11 cellular contexts compared by ENCODE assay signal in the genomic region with DNA sequence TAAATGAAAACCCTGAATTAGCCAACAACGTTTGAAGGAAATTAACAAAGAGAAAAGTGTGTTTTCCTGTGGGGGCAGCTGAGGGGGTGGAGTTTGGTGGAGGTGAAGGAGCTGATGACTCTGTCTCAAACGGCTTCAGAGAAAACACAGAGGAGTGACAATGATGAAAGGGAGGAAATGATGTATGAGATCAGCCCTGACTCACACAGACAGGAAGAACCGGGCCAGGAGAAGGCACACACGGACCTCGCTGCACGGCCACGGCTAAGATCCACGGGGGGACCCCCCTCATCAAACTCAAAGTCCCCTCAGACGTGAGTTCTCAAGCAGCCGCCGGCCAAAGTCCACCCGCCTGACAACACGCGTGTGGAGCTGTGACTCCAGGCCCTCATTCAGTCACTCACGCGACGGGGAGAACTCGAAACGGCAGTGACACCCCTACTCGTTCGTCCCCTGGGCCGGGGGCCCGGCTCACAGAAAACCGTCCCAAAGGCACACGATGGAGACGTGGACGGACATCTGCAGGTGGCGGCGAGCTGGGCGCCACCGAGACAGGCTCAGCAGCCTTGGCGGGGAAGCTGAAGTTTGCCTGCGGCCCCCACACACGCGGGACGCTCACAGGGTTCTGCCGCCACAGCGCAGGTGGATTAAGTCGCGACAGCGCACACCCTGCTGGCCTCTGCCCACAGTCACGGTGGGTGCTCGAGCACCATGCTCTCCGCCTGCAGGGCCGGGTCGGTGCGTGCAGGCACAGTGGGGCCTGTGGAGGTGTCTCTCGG. TPM values are rescaled to one million over a fixed set of nuclear protein-coding genes. Genes with fewer than 3 reads are reported as not detected.
DNase-seq lines count a peak whose midpoint lies in the region; ATAC-seq lines count a peak whose summit lies in the region.
"Had no signal": no experiment of that assay in that cellular context is flagged by ENCODE, and none has a peak within 500 bp of the region (broad histone marks: within the 10 kb centered on the region; RNA-seq: fewer than 3 reads in every experiment).

No MANE protein-coding gene starts in this region.

- intact Hi-C loops in Right ventricle myocardium superior (cut with DNase I), result no loop called here
- intact Hi-C loops in left ventricle myocardium superior (cut with micrococcal nuclease), result no loop called here

- ATAC-seq in Right ventricle myocardium superior (ENCODE audit: poor library complexity) (no peak), left ventricle myocardium superior (no peak), GM21447 (IDR thresholded peaks at IDR 0.05; ENCODE audit: unreplicated experiment) (no peak), GM18502 (IDR thresholded peaks at IDR 0.05; ENCODE audit: poor library complexity, unreplicated experiment) (no peak)
- ATAC-seq: HCT116 had no signal

- DNase-seq in Right ventricle myocardium superior, result peak; percentile 32
- DNase-seq in left ventricle myocardium superior, result no peak
- peak; percentile 20 for DNase-seq in activated CD8-positive, alpha-beta memory T cell treated with anti-CD3 and anti-CD28 coated beads, Interleukin-2, amount 50 U/mL, for 1 hour (ENCODE audit: extremely low read depth)
- DNase-seq in kidney glomerular epithelial cell (lab: John Stamatoyannopoulos, UW), result peak; percentile 26
- DNase-seq in NCI-H1436 treated with DMSO at 0.1 percent for 48 hours (lab: John Stamatoyannopoulos, UW), result no peak
- DNase-seq in effector CD4-positive, alpha-beta T cell, result no peak
- DNase-seq: dorsolateral prefrontal cortex, NCI-H526 had no signal

RNA-seq across cellular contexts. Expression of gene PPP2R3B, which starts 28.8 kb away (rescaled TPM):
- 154 TPM for total RNA-seq in Right ventricle myocardium superior
- total RNA-seq in left ventricle myocardium superior, result 194 TPM

RNA-seq across cellular contexts. Expression of gene GTPBP6, which starts 39.3 kb away (rescaled TPM):
- 50.8 TPM for total RNA-seq in Right ventricle myocardium superior
- 51.9 TPM for total RNA-seq in left ventricle myocardium superior

Comparison
In these comparisons a context has a peak if more than half of its experiments do, and no peak if none do; other contexts are left out.
1. DNase-seq: peak in Right ventricle myocardium superior (single experiment), activated CD8-positive, alpha-beta memory T cell treated with anti-CD3 and anti-CD28 coated beads, Interleukin-2, amount 50 U/mL, for 1 hour (single experiment) and kidney glomerular epithelial cell (single experiment); none in left ventricle myocardium superior (single experiment), NCI-H1436 treated with DMSO at 0.1 percent for 48 hours (single experiment) and effector CD4-positive, alpha-beta T cell (single experiment).